16 cellular contexts compared by ENCODE assay signal in the genomic region with DNA sequence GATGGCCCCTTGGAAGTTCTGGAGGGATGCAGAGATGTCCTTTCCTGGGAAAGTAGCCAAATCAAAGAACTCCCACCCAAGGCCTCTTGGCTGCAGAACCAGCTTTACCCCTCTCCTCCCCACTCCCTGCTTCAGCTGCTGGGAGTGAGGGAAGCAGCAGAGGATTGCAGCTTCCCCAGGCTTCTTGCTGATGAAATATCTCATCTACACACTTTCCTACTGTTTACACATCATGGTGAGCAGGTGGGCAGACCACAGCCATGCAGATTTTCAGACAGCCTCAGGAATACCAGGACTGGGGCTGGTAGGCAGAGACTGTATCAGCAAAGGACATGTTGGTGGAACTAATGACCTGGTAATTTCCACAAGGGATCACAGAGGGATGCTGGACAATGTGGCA. TPM values are rescaled to one million over a fixed set of nuclear protein-coding genes. Genes with fewer than 3 reads are reported as not detected.
"Had no signal": no experiment of that assay in that cellular context is flagged by ENCODE, and none has a peak within 500 bp of the region (broad histone marks: within the 10 kb centered on the region; RNA-seq: fewer than 3 reads in every experiment).

No MANE protein-coding gene starts in this region.

- H3K9me3 Mint-ChIP-seq: activated CD4-positive, alpha-beta memory T cell treated with anti-CD3 and anti-CD28 coated beads for 36 hours; activated naive CD4-positive, alpha-beta T cell treated with anti-CD3 and anti-CD28 coated beads for 36 hours; activated T-helper 2 cell treated with anti-CD3 and anti-CD28 coated beads, Interferon-gamma antibody, Interleukin-2, Interleukin-4, amounts not matched to agents 10 μg/mL and 5 μg/mL and 100 μg/mL, durations not matched to agents 14 hours and 24 hours and 36 hours; stimulated activated effector memory CD8-positive, alpha-beta T cell treated with anti-CD3 and anti-CD28 coated beads, Interleukin-12 subunit alpha, Interleukin-12 subunit beta, amount 100 ng/mL, for 72 hours had no signal

- H3K4me3 Mint-ChIP-seq: activated CD4-positive, alpha-beta memory T cell treated with anti-CD3 and anti-CD28 coated beads for 36 hours; activated CD8-positive, alpha-beta memory T cell treated with anti-CD3 and anti-CD28 coated beads, Interleukin-2, amount 10 ng/mL, durations not matched to agents 7 days and 5 days; activated naive CD4-positive, alpha-beta T cell treated with anti-CD3 and anti-CD28 coated beads for 36 hours; stimulated activated effector memory CD8-positive, alpha-beta T cell treated with anti-CD3 and anti-CD28 coated beads, Interleukin-12 subunit alpha, Interleukin-12 subunit beta, amount 100 ng/mL, for 72 hours had no signal

- DNase-seq: activated CD4-positive, alpha-beta memory T cell treated with anti-CD3 and anti-CD28 coated beads for 36 hours; activated CD8-positive, alpha-beta memory T cell treated with anti-CD3 and anti-CD28 coated beads, Interleukin-2, amount 10 ng/mL, durations not matched to agents 7 days and 5 days; activated naive CD4-positive, alpha-beta T cell treated with anti-CD3 and anti-CD28 coated beads for 36 hours; activated T-cell treated with anti-CD3 and anti-CD28 coated beads, Interleukin-2, amount 50 U/mL, for 1 hour; caudate nucleus; colonic mucosa; effector CD4-positive, alpha-beta T cell; mucosa of descending colon; stimulated activated CD4-positive, alpha-beta T cell treated with anti-CD3 and anti-CD28 coated beads, Interleukin-12 subunit alpha, Interleukin-12 subunit beta, amount 100 ng/mL, for 4 hours; stimulated activated CD4-positive, alpha-beta T cell treated with anti-CD3 and anti-CD28 coated beads, Interleukin-2, amount 100 ng/mL, for 24 hours had no signal

- H3K9me3 ChIP-seq: colonic mucosa, esophagus muscularis mucosa, mucosa of descending colon, thoracic aorta had no signal

- H3K4me1 Mint-ChIP-seq: activated CD8-positive, alpha-beta memory T cell treated with anti-CD3 and anti-CD28 coated beads, Interleukin-2, amount 10 ng/mL, durations not matched to agents 7 days and 5 days had no signal

- H3K4me1 ChIP-seq: colonic mucosa had no signal

- H3K36me3 Mint-ChIP-seq: activated CD4-positive, alpha-beta memory T cell treated with anti-CD3 and anti-CD28 coated beads for 36 hours; activated CD8-positive, alpha-beta memory T cell treated with anti-CD3 and anti-CD28 coated beads, Interleukin-2, amount 10 ng/mL, durations not matched to agents 7 days and 5 days; stimulated activated effector memory CD8-positive, alpha-beta T cell treated with anti-CD3 and anti-CD28 coated beads, Interleukin-12 subunit alpha, Interleukin-12 subunit beta, amount 100 ng/mL, for 72 hours had no signal

- H3K27ac ChIP-seq: colonic mucosa, thoracic aorta had no signal

- H3K27ac Mint-ChIP-seq: activated CD4-positive, alpha-beta memory T cell treated with anti-CD3 and anti-CD28 coated beads for 36 hours; activated CD8-positive, alpha-beta memory T cell treated with anti-CD3 and anti-CD28 coated beads, Interleukin-2, amount 10 ng/mL, durations not matched to agents 7 days and 5 days; activated naive CD4-positive, alpha-beta T cell treated with anti-CD3 and anti-CD28 coated beads for 36 hours; activated T-helper 2 cell treated with anti-CD3 and anti-CD28 coated beads, Interferon-gamma antibody, Interleukin-2, Interleukin-4, amounts not matched to agents 10 μg/mL and 5 μg/mL and 100 μg/mL, durations not matched to agents 14 hours and 24 hours and 36 hours; stimulated activated effector memory CD8-positive, alpha-beta T cell treated with anti-CD3 and anti-CD28 coated beads, Interleukin-12 subunit alpha, Interleukin-12 subunit beta, amount 100 ng/mL, for 72 hours had no signal

- H3K27me3 ChIP-seq: colonic mucosa, esophagus muscularis mucosa had no signal

- ATAC-seq: activated CD8-positive, alpha-beta memory T cell treated with anti-CD3 and anti-CD28 coated beads, Interleukin-2, amount 10 ng/mL, durations not matched to agents 7 days and 5 days; mucosa of descending colon; sciatic nerve; stimulated activated effector memory CD8-positive, alpha-beta T cell treated with anti-CD3 and anti-CD28 coated beads, Interleukin-12 subunit alpha, Interleukin-12 subunit beta, amount 100 ng/mL, for 72 hours had no signal

- H3K4me3 ChIP-seq: colonic mucosa, esophagus muscularis mucosa, mucosa of descending colon, thoracic aorta had no signal

- H3K36me3 ChIP-seq: colonic mucosa, esophagus muscularis mucosa, thoracic aorta had no signal

RNA-seq across cellular contexts. Expression of gene TMEM17, which starts 32.6 kb away (rescaled TPM):
- total RNA-seq: activated T-helper 2 cell treated with anti-CD3 and anti-CD28 coated beads, Interferon-gamma antibody, Interleukin-2, Interleukin-4, amounts not matched to agents 10 μg/mL and 5 μg/mL and 100 μg/mL, durations not matched to agents 14 hours and 24 hours and 36 hours; T-helper 1 cell treated with Interleukin-12 subunit alpha and Interleukin-12 subunit beta and Interleukin-4 antibody, amounts not matched to agents 30 ng/mL and 1 ng/mL, for 36 hours had no signal
